19 cellular contexts compared by ENCODE assay signal in the genomic region with DNA sequence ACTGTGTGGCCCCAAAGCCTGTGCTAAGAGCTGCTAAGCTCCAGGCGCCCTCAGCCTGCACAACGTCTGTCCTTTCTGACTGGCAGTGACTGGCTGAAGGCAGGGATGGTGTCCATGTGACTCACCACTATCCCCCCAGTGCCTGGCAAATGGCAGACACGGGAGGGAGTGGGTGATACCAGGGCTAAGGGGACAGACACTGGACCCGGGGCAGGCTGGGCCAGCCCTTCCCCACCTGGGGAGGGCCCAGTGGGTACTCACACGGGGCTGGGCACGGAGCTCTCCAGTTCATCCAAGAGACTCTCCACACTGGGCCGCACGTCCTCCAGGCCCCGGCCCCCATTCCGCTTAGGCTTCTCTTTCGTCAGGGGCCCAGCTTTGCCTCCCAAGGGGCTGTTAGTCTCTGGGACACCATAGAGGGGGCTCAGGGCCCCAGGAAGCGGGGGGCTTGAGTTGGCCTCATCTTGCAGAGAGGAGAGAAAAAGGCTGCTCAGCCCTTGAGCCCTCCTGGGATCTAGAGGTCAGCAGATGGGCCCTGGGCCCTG.
"Had no signal": no experiment of that assay in that cellular context is flagged by ENCODE, and none has a peak within 500 bp of the region (broad histone marks: within the 10 kb centered on the region; RNA-seq: fewer than 3 reads in every experiment).

No MANE protein-coding gene starts in this region.

- H3K9me3 Mint-ChIP-seq: activated naive CD8-positive, alpha-beta T cell treated with anti-CD3 and anti-CD28 coated beads, Interleukin-2, amount 10 ng/mL, durations not matched to agents 7 days and 5 days; brain; immature natural killer cell had no signal

- DNase-seq: activated CD4-positive, alpha-beta T cell treated with anti-CD3 and anti-CD28 coated beads, Interleukin-2, amount 50 U/mL, for 1 hour; activated CD8-positive, alpha-beta memory T cell treated with anti-CD3 and anti-CD28 coated beads, Interleukin-2, amount 50 U/mL, for 4 hours; activated effector memory CD4-positive, alpha-beta T cell treated with anti-CD3 and anti-CD28 coated beads, Interleukin-2, amount 50 U/mL, for 16 hours; activated naive CD8-positive, alpha-beta T cell treated with anti-CD3 and anti-CD28 coated beads, Interleukin-2, amount 10 ng/mL, durations not matched to agents 7 days and 5 days; activated T-cell treated with anti-CD3 and anti-CD28 coated beads, Interleukin-2, amount 50 U/mL, for 48 hours; amygdala; caudate nucleus; colonic mucosa; gastrocnemius medialis; heart right ventricle; immature natural killer cell; spleen; stimulated activated CD4-positive, alpha-beta T cell treated with anti-CD3 and anti-CD28 coated beads, Interleukin-4, amount 100 ng/mL, for 4 hours; stimulated activated naive CD4-positive, alpha-beta T cell; T-helper 1 cell; T1000 had no signal

- H3K27ac Mint-ChIP-seq: activated naive CD8-positive, alpha-beta T cell treated with anti-CD3 and anti-CD28 coated beads, Interleukin-2, amount 10 ng/mL, durations not matched to agents 7 days and 5 days had no signal

- H3K27ac ChIP-seq: colonic mucosa, gastrocnemius medialis, heart right ventricle, spleen had no signal

- H3K4me3 ChIP-seq: colonic mucosa, gastrocnemius medialis, heart right ventricle, spleen had no signal

- ATAC-seq: esophagus mucosa, gastrocnemius medialis, heart right ventricle, left ventricle myocardium superior had no signal

- H3K27me3 ChIP-seq: colonic mucosa, gastrocnemius medialis, heart right ventricle had no signal

- H3K4me3 Mint-ChIP-seq: activated naive CD8-positive, alpha-beta T cell treated with anti-CD3 and anti-CD28 coated beads, Interleukin-2, amount 10 ng/mL, durations not matched to agents 7 days and 5 days; brain had no signal

- H3K27me3 Mint-ChIP-seq: activated naive CD8-positive, alpha-beta T cell treated with anti-CD3 and anti-CD28 coated beads, Interleukin-2, amount 10 ng/mL, durations not matched to agents 7 days and 5 days; brain had no signal

- H3K9me3 ChIP-seq: colonic mucosa, gastrocnemius medialis, heart right ventricle, spleen had no signal
